8 cellular contexts compared by ENCODE assay signal in genomic region chr14:90332271-90332584, GRCh38. TPM values are rescaled to one million over a fixed set of nuclear protein-coding genes. Genes with fewer than 3 reads are reported as not detected.
DNase-seq lines count a peak whose midpoint lies in the region; ATAC-seq and TF ChIP-seq lines count a peak whose summit lies in the region.

No MANE protein-coding gene starts in this region.

- H3K27me3 ChIP-seq in heart left ventricle = peaks cover 0 to 15% (median 0%) of the 10 kb centered on the region in 9 donors
- H3K27me3 ChIP-seq in kidney epithelial cell (ENCODE audit: control insufficient read depth, insufficient read depth, low read length) = peaks cover 3% of the 10 kb centered on the region
- no peaks in the 10 kb centered on the region for H3K27me3 ChIP-seq in upper lobe of left lung

- intact Hi-C loops in heart left ventricle (cut with DNase I) (loop anchor here in 9 of 10 donors (2.0 to 5.0 kb wide), 4 partner anchors 50 to 425 kb away; partner anchors contain the start of gene CALM1 (in 4 of the 9)), left ventricle myocardium superior (cut with micrococcal nuclease) (no loop called here)
- intact Hi-C loops in activated CD4-positive, alpha-beta memory T cell treated with anti-CD3 and anti-CD28 coated beads for 36 hours (cut with micrococcal nuclease) = loop anchor here (5.0 kb wide), 1 partner anchor 375 kb away; the partner anchor contains the start of gene TDP1

- H3K36me3 ChIP-seq in heart left ventricle = no peaks in the 10 kb centered on the region
- H3K36me3 ChIP-seq in kidney epithelial cell (ENCODE audit: control insufficient read depth, insufficient read depth, low read length) = no peaks in the 10 kb centered on the region
- no peaks in the 10 kb centered on the region for H3K36me3 ChIP-seq in upper lobe of left lung

- H3K9me3 Mint-ChIP-seq in activated CD4-positive, alpha-beta memory T cell treated with anti-CD3 and anti-CD28 coated beads for 36 hours = no peaks in the 10 kb centered on the region

- H3K4me1 ChIP-seq in heart left ventricle (peaks cover 0 to 20% (median 8%) of the 10 kb centered on the region in 12 donors), upper lobe of left lung (peaks cover 7 to 14% (median 8%) of the 10 kb centered on the region in 4 donors)

- H3K27me3 Mint-ChIP-seq in activated CD4-positive, alpha-beta memory T cell treated with anti-CD3 and anti-CD28 coated beads for 36 hours = peaks cover 6% of the 10 kb centered on the region

- TF ChIP-seq CTCF in heart left ventricle (IDR thresholded peaks at IDR 0.05) = no peak
- TF ChIP-seq CTCF in kidney epithelial cell (IDR thresholded peaks at IDR 0.05; ENCODE audit: insufficient read depth, low read length, poor library complexity, severe bottlenecking) = no peak
- no peak for TF ChIP-seq CTCF in upper lobe of left lung (IDR thresholded peaks at IDR 0.05)

- no peak for TF ChIP-seq POLR2A in heart left ventricle (IDR thresholded peaks at IDR 0.05)
- TF ChIP-seq POLR2A in upper lobe of left lung (IDR thresholded peaks at IDR 0.05) = no peak

- TF ChIP-seq EP300 in upper lobe of left lung (IDR thresholded peaks at IDR 0.05) = no peak

- H3K4me3 ChIP-seq in heart left ventricle = peak overlapping the region in 11 of 12 donors; percentile 54 to 96 (median 77)
- H3K4me3 ChIP-seq in kidney epithelial cell (ENCODE audit: low read depth, low read length) = peak overlapping the region; percentile 22
- peak overlapping the region; percentile 12 to 81 (median 60) for H3K4me3 ChIP-seq in upper lobe of left lung

- peaks cover 7% of the 10 kb centered on the region for H3K36me3 Mint-ChIP-seq in activated CD4-positive, alpha-beta memory T cell treated with anti-CD3 and anti-CD28 coated beads for 36 hours

- H3K4me1 Mint-ChIP-seq in activated CD4-positive, alpha-beta memory T cell treated with anti-CD3 and anti-CD28 coated beads for 36 hours (ENCODE audit: low read depth) = peaks cover 26% of the 10 kb centered on the region

- WGBS in heart left ventricle, 4 donors = 35 to 46% (median 43%) methylated on average over 6 of the region's 6 CpGs
- 40 to 42% methylated on average over 6 of the region's 6 CpGs for WGBS in upper lobe of left lung, 2 donors

- no peak for DNase-seq in heart left ventricle
- no peak for DNase-seq in left ventricle myocardium superior
- DNase-seq in activated CD4-positive, alpha-beta memory T cell treated with anti-CD3 and anti-CD28 coated beads for 36 hours = no peak
- DNase-seq in kidney epithelial cell (ENCODE audit: low read depth) = no peak
- DNase-seq in upper lobe of left lung = no peak
- no peak for DNase-seq in pons (ENCODE audit: low spot score)
- DNase-seq in NCI-H446 treated with DMSO at 0.1 percent for 48 hours (lab: John Stamatoyannopoulos, UW) = no peak
- DNase-seq in dermis blood vessel endothelial cell = no peak

- POLR2A ChIA-PET in activated CD4-positive, alpha-beta memory T cell treated with anti-CD3 and anti-CD28 coated beads for 36 hours (lab: Charles Lee) = no interaction called here

- H3K27ac ChIP-seq in heart left ventricle (peak overlapping the region in 11 of 12 donors; percentile 68 to 96 (median 87)), upper lobe of left lung (peak overlapping the region; percentile 74 to 90 (median 88))

- H3K27ac Mint-ChIP-seq in activated CD4-positive, alpha-beta memory T cell treated with anti-CD3 and anti-CD28 coated beads for 36 hours = peak overlapping the region; percentile 91

- no peaks in the 10 kb centered on the region for H3K9me3 ChIP-seq in heart left ventricle
- no peaks in the 10 kb centered on the region for H3K9me3 ChIP-seq in upper lobe of left lung

- peak overlapping the region; percentile 88 for H3K4me3 Mint-ChIP-seq in activated CD4-positive, alpha-beta memory T cell treated with anti-CD3 and anti-CD28 coated beads for 36 hours

- ATAC-seq in heart left ventricle (no peak), left ventricle myocardium superior (no peak), upper lobe of left lung (ENCODE audit: low FRiP score in 2 of 2) (no peak)

- CTCF ChIA-PET in activated CD4-positive, alpha-beta memory T cell treated with anti-CD3 and anti-CD28 coated beads for 36 hours (lab: Charles Lee) = interaction anchor here (1.3 to 1.9 kb wide), 3 partner anchors 68 to 426 kb away, joined by 3 to 4 read pairs (median 4); no protein-coding TSS in a partner anchor

RNA-seq across cellular contexts. Expression of gene NRDE2, which starts 0.5 kb away (rescaled TPM):
- 10 to 100 TPM in 5 of 9 donors, 1 to 10 TPM in 4; 5.2 to 15.4 (median 10.7) TPM for total RNA-seq in heart left ventricle
- 1 to 10 TPM; 5.3 to 7.2 TPM for polyA plus RNA-seq in heart left ventricle
- 11.8 TPM for total RNA-seq in left ventricle myocardium superior
- total RNA-seq in activated CD4-positive, alpha-beta memory T cell treated with anti-CD3 and anti-CD28 coated beads for 36 hours = 10 to 100 TPM; 18.9 to 24.8 TPM
- total RNA-seq in kidney epithelial cell = 9.3 and 18.3 TPM in 2 replicates
- 10 to 100 TPM; 12.0 to 51.3 (median 20.3) TPM for total RNA-seq in upper lobe of left lung
- 12.3 and 13.3 TPM in 2 replicates for total RNA-seq in dermis blood vessel endothelial cell

Comparison
In these comparisons a context has a peak if more than half of its experiments do, and no peak if none do; other contexts are left out.
1. H3K4me3 ChIP-seq: peak in every context shown above with its lines; median percentile 77 in heart left ventricle; 60 in upper lobe of left lung; 22 in kidney epithelial cell.